In the genomic region with DNA sequence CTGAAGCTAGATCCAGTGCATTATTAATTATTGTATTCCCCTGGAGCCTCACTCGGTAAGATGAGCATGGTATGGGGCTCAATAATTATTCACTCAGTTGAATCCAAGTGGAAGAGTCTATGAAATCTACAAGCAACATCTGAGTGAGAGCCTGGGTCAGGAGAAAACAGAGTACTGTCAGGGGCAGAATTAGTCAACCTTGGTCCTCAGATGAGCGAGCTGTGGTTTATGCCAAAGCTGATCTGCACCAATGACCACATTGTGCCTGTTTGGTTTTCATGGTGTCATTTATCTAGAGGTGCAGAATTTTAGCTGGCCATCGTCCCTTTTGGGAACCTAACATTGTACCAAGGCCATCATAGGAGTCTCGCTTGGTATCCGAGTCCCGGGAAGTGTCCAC, we compare ENCODE assay signal across 8 cellular contexts.
A peak's percentile ranks its signal among the peaks of the same experiment; 100 is the strongest.
DNase-seq lines count a peak whose midpoint lies in the region; ATAC-seq lines count a peak whose summit lies in the region.

No MANE protein-coding gene starts in this region.

- H3K27me3 Mint-ChIP-seq in effector memory CD8-positive, alpha-beta T cell, result peaks cover 0 to 21% of the 10 kb centered on the region in 2 donors

- no peak overlapping the region for H4K8ac ChIP-seq in mesenchymal stem cell (ENCODE audit: low read length)

- ATAC-seq in GM18517 (IDR thresholded peaks at IDR 0.05; ENCODE audit: unreplicated experiment) (peak; percentile 92), HG03565 (IDR thresholded peaks at IDR 0.05; ENCODE audit: unreplicated experiment) (peak; percentile 82)
- ATAC-seq in effector memory CD8-positive, alpha-beta T cell (replicated peaks), result no peak

- DNase-seq in GM23248 (peak; percentile 36), mesenchymal stem cell (peak; percentile 47), KG1 (lab: John Stamatoyannopoulos, UW) (no peak), posterior cingulate gyrus (no peak), HPDE6-E6E7 (ENCODE audit: extremely low spot score) (no peak)
- DNase-seq in effector memory CD8-positive, alpha-beta T cell, result no peak

- no peak overlapping the region for H3K23ac ChIP-seq in mesenchymal stem cell (ENCODE audit: low read length in 2 of 2)

- H3K14ac ChIP-seq in mesenchymal stem cell (ENCODE audit: low read length in 2 of 2), result no peak overlapping the region

- no peak overlapping the region for H4K91ac ChIP-seq in mesenchymal stem cell (ENCODE audit: low read length)

- no peak overlapping the region for H2AK5ac ChIP-seq in mesenchymal stem cell (ENCODE audit: low read length, severe bottlenecking)

- intact Hi-C loops in posterior cingulate gyrus (cut with DNase I), result no loop called here

- H3K36me3 ChIP-seq in GM23248 (ENCODE audit: low read depth) (no peaks in the 10 kb centered on the region), mesenchymal stem cell (ENCODE audit: control insufficient read depth in 1 of 2, insufficient read depth in 2 of 2, low read depth in 1 of 2, low read length in 2 of 2) (no peaks in the 10 kb centered on the region)

- no peaks in the 10 kb centered on the region for H3K79me2 ChIP-seq in GM23248 (ENCODE audit: insufficient read depth)

- H3K36me3 Mint-ChIP-seq in effector memory CD8-positive, alpha-beta T cell (ENCODE audit: insufficient read depth), result peaks cover 5% of the 10 kb centered on the region

- no peak overlapping the region for H2AFZ ChIP-seq in GM23248
- no peak overlapping the region for H2AFZ ChIP-seq in mesenchymal stem cell (ENCODE audit: low read depth, low read length)

- H4K20me1 ChIP-seq in GM23248 (ENCODE audit: insufficient read depth), result no peaks in the 10 kb centered on the region

- H3K18ac ChIP-seq in mesenchymal stem cell (ENCODE audit: low read depth in 1 of 2, low read length in 2 of 2), result peak overlapping the region in 1 of 2 experiments; percentile 11

- no peak overlapping the region for H3K4me3 Mint-ChIP-seq in effector memory CD8-positive, alpha-beta T cell

- H3K79me1 ChIP-seq in mesenchymal stem cell (replicated peaks; ENCODE audit: low read length, poor library complexity, severe bottlenecking), result no peaks in the 10 kb centered on the region

- peak overlapping the region; percentile 69 for H3K4me2 ChIP-seq in GM23248 (ENCODE audit: unreplicated experiment)
- no peak overlapping the region for H3K4me2 ChIP-seq in mesenchymal stem cell (ENCODE audit: low read length, poor library complexity, severe bottlenecking)

- no peak overlapping the region for H2BK120ac ChIP-seq in mesenchymal stem cell (ENCODE audit: low read depth, low read length)

- in situ Hi-C loops in GM23248 (cut with MboI), result no loop called here

- H3K9me2 ChIP-seq in GM23248 (ENCODE audit: insufficient read depth), result no peaks in the 10 kb centered on the region

- H2BK15ac ChIP-seq in mesenchymal stem cell (ENCODE audit: low read depth, poor library complexity, severe bottlenecking), result no peak overlapping the region

- H3K4me1 Mint-ChIP-seq in effector memory CD8-positive, alpha-beta T cell (ENCODE audit: low read depth in 2 of 2), result peaks cover 0 to 5% of the 10 kb centered on the region in 2 donors

- H3K4me1 ChIP-seq in GM23248 (ENCODE audit: insufficient read depth), result peaks cover 21% of the 10 kb centered on the region
- peaks cover 8% of the 10 kb centered on the region for H3K4me1 ChIP-seq in mesenchymal stem cell (ENCODE audit: control insufficient read depth, insufficient read depth, low read depth, low read length)

- peaks cover 0 to 1% of the 10 kb centered on the region in 2 donors for H3K9me3 Mint-ChIP-seq in effector memory CD8-positive, alpha-beta T cell

- no peak overlapping the region for H2BK5ac ChIP-seq in mesenchymal stem cell (ENCODE audit: low read depth, low read length, poor library complexity, severe bottlenecking)

- no peak overlapping the region for H3K4ac ChIP-seq in mesenchymal stem cell (ENCODE audit: low read depth in 1 of 2, low read length in 2 of 2)

- H3K27ac Mint-ChIP-seq in effector memory CD8-positive, alpha-beta T cell, result no peak overlapping the region

- H3K27ac ChIP-seq in GM23248, result peak overlapping the region; percentile 45
- H3K27ac ChIP-seq in mesenchymal stem cell (ENCODE audit: low read length, poor library complexity, severe bottlenecking), result peak overlapping the region; percentile 31

- 75 to 79% methylated on average over 6 of the region's 6 CpGs for WGBS in GM23248 (ENCODE audit: low coverage in 1 of 2, low lambda C conversion rate in 2 of 2, missing lambda C conversion rate in 2 of 2), 2 experiments
- WGBS in mesenchymal stem cell, result 93% methylated on average over 6 of the region's 6 CpGs

- peak overlapping the region; percentile 61 for H3K4me3 ChIP-seq in GM23248
- peak overlapping the region in 1 of 2 experiments; percentile 63 for H3K4me3 ChIP-seq in mesenchymal stem cell (ENCODE audit: insufficient read depth in 1 of 2, low read depth in 1 of 2, low read length in 2 of 2)

- no peaks in the 10 kb centered on the region for H3K9me3 ChIP-seq in GM23248 (ENCODE audit: low read depth)
- peaks cover 3% of the 10 kb centered on the region for H3K9me3 ChIP-seq in mesenchymal stem cell (ENCODE audit: control insufficient read depth, low read length)

- H3F3A ChIP-seq in GM23248 (ENCODE audit: insufficient read depth), result peaks cover 22% of the 10 kb centered on the region

- peak overlapping the region; percentile 32; the same call in 1 of the 2 replicates for H3K9ac ChIP-seq in GM23248
- peak overlapping the region; percentile 69 for H3K9ac ChIP-seq in mesenchymal stem cell (ENCODE audit: low read length)

- H3K27me3 ChIP-seq in GM23248 (replicated peaks; ENCODE audit: insufficient read depth) (no peaks in the 10 kb centered on the region), mesenchymal stem cell (ENCODE audit: control insufficient read depth in 1 of 2, insufficient read depth in 1 of 2, low read length in 2 of 2) (peaks cover 0 to 6% of the 10 kb centered on the region in 2 experiments)

- peak overlapping the region in 1 of 2 experiments; percentile 59 for H2BK12ac ChIP-seq in mesenchymal stem cell (ENCODE audit: low read length in 2 of 2)

Comparison
In these comparisons a context has a peak if more than half of its experiments do, and no peak if none do; other contexts are left out.
1. DNase-seq: peak in GM23248 (single experiment) and mesenchymal stem cell (single experiment); none in KG1 (single experiment), effector memory CD8-positive, alpha-beta T cell (0 of 3), posterior cingulate gyrus (0 of 10) and HPDE6-E6E7 (single experiment).